8 cellular contexts compared by ENCODE assay signal in genomic region chr4:88369180-88369812, GRCh38. TPM values are rescaled to one million over a fixed set of nuclear protein-coding genes. Genes with fewer than 3 reads are reported as not detected.
DNase-seq lines count a peak whose midpoint lies in the region; ATAC-seq and TF ChIP-seq lines count a peak whose summit lies in the region.
"Not testable (repeated sequence)": the region's sequence is repeated elsewhere in the genome, so short reads cannot be mapped to it uniquely, and the experiment has no call there.

No MANE protein-coding gene starts in this region.

- not testable (repeated sequence) for H3K27me3 Mint-ChIP-seq in activated naive CD4-positive, alpha-beta T cell treated with anti-CD3 and anti-CD28 coated beads, Interleukin-2, amount 50 U/mL, for 24 hours

- H3K4me1 Mint-ChIP-seq in activated naive CD4-positive, alpha-beta T cell treated with anti-CD3 and anti-CD28 coated beads, Interleukin-2, amount 50 U/mL, for 24 hours: not testable (repeated sequence)

- not testable (repeated sequence) for H3K9me3 ChIP-seq in Karpas-422 (ENCODE audit: low read length); PC-9 (ENCODE audit: insufficient read depth, low read depth); esophagus squamous epithelium

- not testable (repeated sequence) for H3K9me2 ChIP-seq in Karpas-422 (replicated peaks; ENCODE audit: insufficient read depth, low read length); PC-9 (ENCODE audit: insufficient read depth)

- H3K4me3 Mint-ChIP-seq in activated naive CD4-positive, alpha-beta T cell treated with anti-CD3 and anti-CD28 coated beads, Interleukin-2, amount 50 U/mL, for 24 hours: not testable (repeated sequence)

- peak; percentile 39 for ATAC-seq in left colon

- CTCF ChIA-PET in PC-9 (lab: Charles Lee): interaction anchor here (1.0 kb wide), 1 partner anchor 146 kb away, joined by 3 read pairs; no protein-coding TSS in a partner anchor

- TF ChIP-seq CTCF in PC-9 (conservative IDR thresholded peaks at IDR 0.05) (peak; percentile 70), esophagus squamous epithelium (IDR thresholded peaks at IDR 0.05) (peak in 5 of 6 experiments; percentile 48 to 66 (median 53))

- not testable (repeated sequence) for H3K4me3 ChIP-seq in Karpas-422 (ENCODE audit: low read length); PC-9; esophagus squamous epithelium

- H3K4me2 ChIP-seq in Karpas-422 (ENCODE audit: low read depth, low read length, poor library complexity, severe bottlenecking); PC-9: not testable (repeated sequence)

- H3K4me1 ChIP-seq in Karpas-422 (ENCODE audit: low read length); PC-9 (replicated peaks; ENCODE audit: insufficient read depth); esophagus squamous epithelium: not testable (repeated sequence)

- not testable (repeated sequence) for TF ChIP-seq POLR2A in esophagus squamous epithelium (IDR thresholded peaks at IDR 0.05)

- BruUV-seq in PC-9 (replicated peaks; lab: Mats Ljungman, UMichigan): not testable (repeated sequence)

- not testable (repeated sequence) for H3F3A ChIP-seq in PC-9 (ENCODE audit: insufficient read depth, low read depth)

- not testable (repeated sequence) for H3K27me3 ChIP-seq in Karpas-422 (ENCODE audit: low read length); PC-9 (ENCODE audit: insufficient read depth, low read depth); esophagus squamous epithelium

- not testable (repeated sequence) for H3K9ac ChIP-seq in Karpas-422 (ENCODE audit: low read length)

- not testable (repeated sequence) for H3K79me2 ChIP-seq in Karpas-422 (ENCODE audit: low read length); PC-9 (ENCODE audit: low read depth)

- H4K20me1 ChIP-seq in Karpas-422 (ENCODE audit: insufficient read depth, low read depth, low read length); PC-9 (ENCODE audit: insufficient read depth): not testable (repeated sequence)

- H3K27ac ChIP-seq in Karpas-422 (ENCODE audit: low read length); PC-9; esophagus squamous epithelium: not testable (repeated sequence)

- not testable (repeated sequence) for H3K36me3 Mint-ChIP-seq in activated naive CD4-positive, alpha-beta T cell treated with anti-CD3 and anti-CD28 coated beads, Interleukin-2, amount 50 U/mL, for 24 hours

- not testable (repeated sequence) for H3K9me3 Mint-ChIP-seq in activated naive CD4-positive, alpha-beta T cell treated with anti-CD3 and anti-CD28 coated beads, Interleukin-2, amount 50 U/mL, for 24 hours

- H3K36me3 ChIP-seq in Karpas-422 (ENCODE audit: insufficient read depth, low read length); PC-9 (ENCODE audit: low read depth); esophagus squamous epithelium: not testable (repeated sequence)

- intact Hi-C loops in PC-9 (cut with micrococcal nuclease; ENCODE audit: unreplicated experiment): not testable (repeated sequence)
- intact Hi-C loops in esophagus squamous epithelium (cut with DNase I) (loop anchor here (5.0 to 10.0 kb wide), 2 partner anchors 84 to 143 kb away; partner anchors contain the start of gene PPM1K), left colon (cut with DNase I, micrococcal nuclease) (loop anchor here in 1 of 2 donors (5.0 kb wide), 1 partner anchor 143 kb away; no protein-coding TSS in a partner anchor)

- POLR2A ChIA-PET in PC-9 (lab: Charles Lee; ENCODE audit: unreplicated experiment): not testable (repeated sequence)

- H2AFZ ChIP-seq in Karpas-422 (ENCODE audit: low read length); PC-9: not testable (repeated sequence)

- DNase-seq in AG08395 (ENCODE audit: low spot score): peak; percentile 36
- peak; percentile 49 for DNase-seq in GDM1 (lab: John Stamatoyannopoulos, UW)
- DNase-seq in Karpas-422: peak; percentile 59
- not testable (repeated sequence) for DNase-seq in PC-9; esophagus squamous epithelium (lab: John Stamatoyannopoulos, UW); left colon
- peak; percentile 6 for DNase-seq in putamen (ENCODE audit: low spot score)

- whole genome bisulfite sequencing in esophagus squamous epithelium, 2 donors: 87 to 90% methylated on average over 6 to 7 of the region's 7 CpGs

- H3K27ac Mint-ChIP-seq in activated naive CD4-positive, alpha-beta T cell treated with anti-CD3 and anti-CD28 coated beads, Interleukin-2, amount 50 U/mL, for 24 hours: peak overlapping the region; percentile 53

RNA-seq across cellular contexts. Expression of gene HERC6, which starts 9.4 kb away (rescaled TPM):
- total RNA-seq in Karpas-422 (2014; rRNA removed; shearing (Covaris generic); ENCODE audit: low replicate concordance): 1.8 and 3.4 TPM in 2 replicates
- total RNA-seq in PC-9 (2021) (4.9 and 5.6 TPM in 2 replicates), esophagus squamous epithelium (10 to 100 TPM; 20.7 to 41.1 (median 28.7) TPM), left colon (1 to 10 TPM; 7.5 to 8.9 TPM)
